In genomic region chr5:158406884-158407790, GRCh38 we compare ENCODE assay signal across 9 cellular contexts.
DNase-seq lines count a peak whose midpoint lies in the region; ATAC-seq and TF ChIP-seq lines count a peak whose summit lies in the region.
"Had no signal": no experiment of that assay in that cellular context is flagged by ENCODE, and none has a peak within 500 bp of the region (broad histone marks: within the 10 kb centered on the region; RNA-seq: fewer than 3 reads in every experiment).

No MANE protein-coding gene starts in this region.

- intact Hi-C loops in CD4-positive, alpha-beta memory T cell (cut with micrococcal nuclease) = no loop called here

- no peaks in the 10 kb centered on the region for H3K4me1 Mint-ChIP-seq in CD4-positive, alpha-beta memory T cell

- H3K27me3 ChIP-seq in CD4-positive, alpha-beta memory T cell (ENCODE audit: insufficient read depth, low read length) = no peaks in the 10 kb centered on the region

- no peak overlapping the region for H3K27ac Mint-ChIP-seq in CD4-positive, alpha-beta memory T cell

- POLR2A ChIA-PET in CD4-positive, alpha-beta memory T cell (lab: Charles Lee; ENCODE audit: partially characterized antibody) = no interaction called here

- no peaks in the 10 kb centered on the region for H3K36me3 ChIP-seq in CD4-positive, alpha-beta memory T cell (ENCODE audit: insufficient read depth, low read length)

- DNase-seq in ELR (ENCODE audit: low read depth) (peak; percentile 74), RPMI7951 (ENCODE audit: low read depth) (peak; percentile 58), foreskin fibroblast (peak; percentile 65 to 81), NAMALWA (ENCODE audit: low spot score) (no peak), islet precursor cell (no peak), GF-D8 (lab: John Stamatoyannopoulos, UW) (no peak)
- no peak for DNase-seq in CD4-positive, alpha-beta memory T cell
- DNase-seq: kidney had no signal

- no peak overlapping the region for H3K27ac ChIP-seq in CD4-positive, alpha-beta memory T cell (ENCODE audit: low read depth, low read length)

- no peak overlapping the region for H3K4me3 ChIP-seq in foreskin fibroblast (ENCODE audit: low read depth in 1 of 2, low read length in 2 of 2)
- H3K4me3 ChIP-seq in CD4-positive, alpha-beta memory T cell (ENCODE audit: low read length in 2 of 2) = no peak overlapping the region

- CTCF ChIA-PET in CD4-positive, alpha-beta memory T cell (lab: Charles Lee; ENCODE audit: partially characterized antibody) = interaction anchor here (1.4 kb wide), 1 partner anchor 19 kb away, joined by 3 read pairs; no protein-coding TSS in a partner anchor

- H3K36me3 Mint-ChIP-seq in CD4-positive, alpha-beta memory T cell = peaks cover 0 to 3% of the 10 kb centered on the region in 2 donors

- no peaks in the 10 kb centered on the region for H3K9me3 ChIP-seq in CD4-positive, alpha-beta memory T cell (ENCODE audit: control insufficient read depth in 1 of 2, low read length in 2 of 2)

- peak; percentile 82 for ATAC-seq in HG02610 (IDR thresholded peaks at IDR 0.05; ENCODE audit: unreplicated experiment)

- H3K4me3 Mint-ChIP-seq in CD4-positive, alpha-beta memory T cell = no peak overlapping the region

- H3K27me3 Mint-ChIP-seq in CD4-positive, alpha-beta memory T cell = no peaks in the 10 kb centered on the region

- no peaks in the 10 kb centered on the region for H3K4me1 ChIP-seq in CD4-positive, alpha-beta memory T cell (ENCODE audit: insufficient read depth, low read length)

- no peak for TF ChIP-seq CTCF in foreskin fibroblast (IDR thresholded peaks at IDR 0.05; ENCODE audit: low read depth, low read length)

- peaks cover 0 to 24% (median 17%) of the 10 kb centered on the region in 8 donors for H3K9me3 Mint-ChIP-seq in CD4-positive, alpha-beta memory T cell

Comparison
In these comparisons a context has a peak if more than half of its experiments do, and no peak if none do; other contexts are left out.
1. DNase-seq: peak in ELR (single experiment), RPMI7951 (single experiment) and foreskin fibroblast (2 of 2); none in NAMALWA (single experiment), islet precursor cell (single experiment), GF-D8 (single experiment) and CD4-positive, alpha-beta memory T cell (0 of 5).